ENCODE assay signal across 7 cellular contexts in genomic region chr11:67409781-67410368, GRCh38. TPM values are rescaled to one million over a fixed set of nuclear protein-coding genes. Genes with fewer than 3 reads are reported as not detected.
A peak's percentile ranks its signal among the peaks of the same experiment; 100 is the strongest.
DNase-seq lines count a peak whose midpoint lies in the region; ATAC-seq and TF ChIP-seq lines count a peak whose summit lies in the region.

No MANE protein-coding gene starts in this region.

- TF ChIP-seq CTCF in body of pancreas (IDR thresholded peaks at IDR 0.05) (peak in 1 of 7 experiments; percentile 16), tibial artery (IDR thresholded peaks at IDR 0.05) (no peak)

- H3K9me3 ChIP-seq in body of pancreas (no peaks in the 10 kb centered on the region), tibial artery (no peaks in the 10 kb centered on the region)

- H3K27ac ChIP-seq in body of pancreas: no peak overlapping the region
- H3K27ac ChIP-seq in tibial artery: no peak overlapping the region

- DNase-seq in NCI-H146 treated with DMSO at 0.1 percent for 48 hours (lab: John Stamatoyannopoulos, UW; ENCODE audit: unreplicated experiment) (peak; percentile 71), body of pancreas (peak; percentile 53 to 72 (median 68)), sciatic nerve (ENCODE audit: low spot score) (no peak), tibial artery (no peak)

- TF ChIP-seq POLR2A in body of pancreas (IDR thresholded peaks at IDR 0.05): no peak

- H3K36me3 ChIP-seq in body of pancreas (replicated peaks in 1 of 2; ENCODE audit: insufficient read depth in 1 of 2, low read depth in 2 of 2) (no peaks in the 10 kb centered on the region), tibial artery (no peaks in the 10 kb centered on the region)

- H3K4me1 ChIP-seq in body of pancreas: peaks cover 17% of the 10 kb centered on the region
- peaks cover 0 to 13% (median under 1%) of the 10 kb centered on the region in 4 donors for H3K4me1 ChIP-seq in tibial artery

- no peak overlapping the region for H3K4me3 ChIP-seq in body of pancreas
- H3K4me3 ChIP-seq in tibial artery: no peak overlapping the region

- H3K27me3 ChIP-seq in body of pancreas: no peaks in the 10 kb centered on the region
- H3K27me3 ChIP-seq in tibial artery: peaks cover 0 to 79% of the 10 kb centered on the region in 2 donors

- 18 to 23% methylated on average over 4 to 12 of the region's 13 CpGs for WGBS in body of pancreas, 2 donors

- peak; percentile 9 for ATAC-seq in GM18907 (IDR thresholded peaks at IDR 0.05; ENCODE audit: unreplicated experiment)
- ATAC-seq in body of pancreas: peak; percentile 61
- ATAC-seq in sciatic nerve: peak; percentile 3
- no peak for ATAC-seq in GM18517 (IDR thresholded peaks at IDR 0.05; ENCODE audit: unreplicated experiment)
- no peak for ATAC-seq in GM18502 (IDR thresholded peaks at IDR 0.05; ENCODE audit: poor library complexity, unreplicated experiment)

- intact Hi-C loops in body of pancreas (cut with DNase I): no loop called here
- intact Hi-C loops in sciatic nerve (cut with DNase I): no loop called here
- intact Hi-C loops in tibial artery (cut with DNase I; ENCODE audit: low total_unique reads): no loop called here

RNA-seq across cellular contexts. Expression of gene CARNS1, which starts 5.6 kb away (rescaled TPM):
- total RNA-seq in body of pancreas (1 to 10 TPM; 2.1 to 2.6 TPM), sciatic nerve (8.4 TPM)

RNA-seq across cellular contexts. Expression of gene TBC1D10C, which starts 6.0 kb away (rescaled TPM):
- 1 to 10 TPM; 1.6 to 4.3 TPM for total RNA-seq in body of pancreas
- 7.4 TPM for total RNA-seq in sciatic nerve

RNA-seq across cellular contexts. Expression of gene PPP1CA, which starts 8.2 kb away (rescaled TPM):
- total RNA-seq in body of pancreas: 100 to 1,000 TPM in 1 of 2 donors, 10 to 100 TPM in 1; 81.1 to 104 TPM
- total RNA-seq in sciatic nerve: 56.2 TPM

RNA-seq across cellular contexts. Expression of gene RAD9A, which starts 18.1 kb away (rescaled TPM):
- total RNA-seq in body of pancreas (10 to 100 TPM; 22.6 to 49.4 TPM), sciatic nerve (23.8 TPM)

RNA-seq across cellular contexts. Expression of gene RPS6KB2, which starts 18.4 kb away (rescaled TPM):
- total RNA-seq in body of pancreas (10 to 100 TPM; 34.9 to 36.1 TPM), sciatic nerve (30.8 TPM)

Comparison
In these comparisons a context has a peak if more than half of its experiments do, and no peak if none do; other contexts are left out.
1. ATAC-seq: peak in GM18907 (single experiment), body of pancreas (single experiment) and sciatic nerve (single experiment); none in GM18517 (single experiment) and GM18502 (single experiment).
2. DNase-seq: peak in NCI-H146 treated with DMSO at 0.1 percent for 48 hours (single experiment) and body of pancreas (4 of 4); none in sciatic nerve (single experiment) and tibial artery (0 of 2).